Comparison of ENCODE assay signal across 8 cellular contexts in the genomic region with DNA sequence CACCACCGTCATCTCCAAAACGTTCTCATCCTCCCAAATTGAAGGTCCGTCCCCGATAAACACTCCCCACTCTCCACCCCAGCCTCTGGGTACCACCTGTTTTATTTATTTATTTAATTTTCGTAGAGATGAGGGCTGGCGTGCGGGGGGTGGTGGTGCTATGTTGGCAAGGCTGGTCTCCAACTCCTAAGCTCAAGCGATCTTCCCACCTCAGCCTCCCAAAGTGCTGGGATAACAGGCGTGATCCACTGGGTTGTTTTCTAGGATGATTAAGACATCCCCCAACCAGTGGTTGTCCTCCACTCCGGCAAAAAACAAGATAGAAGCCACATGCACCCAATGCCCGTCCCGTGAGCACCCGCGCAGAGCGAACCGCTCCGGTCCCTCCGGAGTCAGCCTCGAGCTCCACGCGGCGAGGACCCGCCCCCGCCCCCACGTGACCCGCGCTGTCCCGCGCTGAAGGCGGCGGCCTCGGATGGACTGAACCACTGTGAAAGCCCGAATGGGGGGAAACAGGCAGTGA. TPM values are rescaled to one million over a fixed set of nuclear protein-coding genes. Genes with fewer than 3 reads are reported as not detected.
DNase-seq lines count a peak whose midpoint lies in the region; ATAC-seq and TF ChIP-seq lines count a peak whose summit lies in the region.

No MANE protein-coding gene starts in this region.

- H3K4me3 ChIP-seq in tibial artery = peak overlapping the region; percentile 94 to 99

- H3K4me1 Mint-ChIP-seq in osteocyte (ENCODE audit: unreplicated experiment) = peaks cover 30% of the 10 kb centered on the region

- no peaks in the 10 kb centered on the region for H3K9me3 ChIP-seq in tibial artery

- intact Hi-C loops in tibial artery (cut with DNase I; ENCODE audit: low total_unique reads) = loop anchor here (5.0 kb wide), 2 partner anchors 41 to 111 kb away; partner anchors contain the start of genes MRM2, NUDT1 and SNX8

- peak overlapping the region; percentile 93 to 99 for H3K27ac ChIP-seq in tibial artery

- no peaks in the 10 kb centered on the region for H3K27me3 ChIP-seq in tibial artery

- H3K4me1 ChIP-seq in tibial artery = peaks cover 0 to 41% (median 32%) of the 10 kb centered on the region in 4 donors

- peak overlapping the region; percentile 100 for H3K27ac Mint-ChIP-seq in osteocyte (ENCODE audit: unreplicated experiment)

- no peaks in the 10 kb centered on the region for H3K9me3 Mint-ChIP-seq in osteocyte (ENCODE audit: unreplicated experiment)

- no peaks in the 10 kb centered on the region for H3K27me3 Mint-ChIP-seq in osteocyte (ENCODE audit: unreplicated experiment)

- TF ChIP-seq CTCF in osteocyte (IDR thresholded peaks at IDR 0.05) = no peak
- no peak for TF ChIP-seq CTCF in tibial artery (IDR thresholded peaks at IDR 0.05)

- DNase-seq in DMS79 treated with DMSO at 0.1 percent for 48 hours (lab: John Stamatoyannopoulos, UW) = peak; percentile 47
- peak; percentile 80 for DNase-seq in HT1080 (ENCODE audit: low read depth)
- DNase-seq in RKO (ENCODE audit: low spot score) = peak; percentile 88
- DNase-seq in activated naive CD4-positive, alpha-beta T cell (lab: John Stamatoyannopoulos, UW) = peak; percentile 79 to 89 (median 83)
- DNase-seq in glomerular endothelial cell (ENCODE audit: extremely low read depth, low read depth, low spot score) = peak; percentile 14
- peak; percentile 95 for DNase-seq in osteocyte (ENCODE audit: extremely low spot score, unreplicated experiment)
- peak; percentile 84 to 95 for DNase-seq in tibial artery

- H3K36me3 Mint-ChIP-seq in osteocyte (ENCODE audit: unreplicated experiment) = peaks cover 4% of the 10 kb centered on the region

- ATAC-seq in GM21360 (IDR thresholded peaks at IDR 0.05; ENCODE audit: unreplicated experiment) = peak; percentile 62

- peak overlapping the region; percentile 90 for H3K4me3 Mint-ChIP-seq in osteocyte (ENCODE audit: unreplicated experiment)

- peaks cover 0 to 5% (median 0%) of the 10 kb centered on the region in 3 donors for H3K36me3 ChIP-seq in tibial artery

RNA-seq across cellular contexts. Expression of gene EIF3B, which starts 0.9 kb away (rescaled TPM):
- 248 and 258 TPM in 2 replicates for total RNA-seq in HT1080 (2014; rRNA removed; shearing (Covaris generic))
- polyA plus RNA-seq in HT1080 (2015; cell fraction: cytosol; rRNA removed) = 142 and 150 TPM in 2 replicates
- 268 and 275 TPM in 2 replicates for polyA plus RNA-seq in HT1080 (2015; cell fraction: nucleus; rRNA removed)
- total RNA-seq in glomerular endothelial cell (150 and 181 TPM in 2 replicates), osteocyte (132 and 133 TPM in 2 replicates)

RNA-seq across cellular contexts. Expression of gene SNX8, which starts 39.5 kb away (rescaled TPM):
- total RNA-seq in HT1080 (2014; rRNA removed; shearing (Covaris generic)) = 16.7 and 19.9 TPM in 2 replicates
- polyA plus RNA-seq in HT1080 (2015; cell fraction: cytosol; rRNA removed) = 18.5 and 32.0 TPM in 2 replicates
- polyA plus RNA-seq in HT1080 (2015; cell fraction: nucleus; rRNA removed) = 15.9 and 19.2 TPM in 2 replicates
- total RNA-seq in glomerular endothelial cell (37.5 and 54.4 TPM in 2 replicates), osteocyte (41.5 and 51.2 TPM in 2 replicates)

RNA-seq across cellular contexts. Expression of gene CHST12, which starts 49.7 kb away (rescaled TPM):
- 13.4 and 17.7 TPM in 2 replicates for total RNA-seq in HT1080 (2014; rRNA removed; shearing (Covaris generic))
- polyA plus RNA-seq in HT1080 (2015; cell fraction: cytosol; rRNA removed) = 11.1 and 14.6 TPM in 2 replicates
- 8.3 and 8.6 TPM in 2 replicates for polyA plus RNA-seq in HT1080 (2015; cell fraction: nucleus; rRNA removed)
- total RNA-seq in glomerular endothelial cell (22.2 and 32.6 TPM in 2 replicates), osteocyte (28.0 and 30.2 TPM in 2 replicates)

Comparison
In these comparisons a context has a peak if more than half of its experiments do, and no peak if none do; other contexts are left out.
1. Peak in every context shown above with its lines: DNase-seq, ATAC-seq, H3K4me3 ChIP-seq and H3K27ac ChIP-seq.
2. DNase-seq: peak in every context shown above with its lines; median percentile 95 in osteocyte; 90 in tibial artery; 88 in RKO; 83 in activated naive CD4-positive, alpha-beta T cell; 80 in HT1080; 47 in DMS79 treated with DMSO at 0.1 percent for 48 hours; 14 in glomerular endothelial cell.